Comparison of ENCODE assay signal across 8 cellular contexts in genomic region chr12:46351138-46351537, GRCh38.
"Had no signal": no experiment of that assay in that cellular context is flagged by ENCODE, and none has a peak within 500 bp of the region (broad histone marks: within the 10 kb centered on the region; RNA-seq: fewer than 3 reads in every experiment).

No MANE protein-coding gene starts in this region.

- H3K27ac ChIP-seq: GM23248 had no signal

- H3K27ac Mint-ChIP-seq: IgD-negative memory B cell had no signal

- H3K9me3 ChIP-seq: HAP-1 had no signal

- ATAC-seq: HCT116 had no signal

- H3K4me1 ChIP-seq: HAP-1 had no signal

- H3K27me3 Mint-ChIP-seq: IgD-negative memory B cell had no signal

- H3K36me3 ChIP-seq: HAP-1 had no signal

- FAIRE-seq: HTR-8/SVneo had no signal

- H3K4me3 ChIP-seq: GM23248, HAP-1 had no signal

- DNase-seq: GM23248, GOT3, H7, KG1 had no signal

- H3K4me3 Mint-ChIP-seq: IgD-negative memory B cell had no signal
